In genomic region chr5:132557425-132557805, GRCh38 we compare ENCODE assay signal across 1 cellular context.
TF ChIP-seq lines count a peak whose summit lies in the region.

No MANE protein-coding gene starts in this region.

TF ChIP-seq in HepG2, 621 proteins besides CTCF, POLR2A, EP300 and RAD21 (continued from another document and continues in another):
- TF ChIP-seq ZNF142 (CRISPR knock-in tag; IDR thresholded peaks at IDR 0.05) (no peak), CC2D1A (CRISPR knock-in tag; IDR thresholded peaks at IDR 0.05) (no peak), KLF13 (CRISPR knock-in tag; IDR thresholded peaks at IDR 0.05) (no peak), ZC3H13 (CRISPR knock-in tag; IDR thresholded peaks at IDR 0.05) (no peak), SP4 (CRISPR knock-in tag; IDR thresholded peaks at IDR 0.05) (no peak), ZNF766 (CRISPR knock-in tag; IDR thresholded peaks at IDR 0.05; ENCODE audit: borderline replicate concordance) (no peak), MLXIP (CRISPR knock-in tag; IDR thresholded peaks at IDR 0.05; ENCODE audit: borderline replicate concordance) (no peak), ZBTB7A (CRISPR knock-in tag; IDR thresholded peaks at IDR 0.05) (no peak; the same call in 1 of the 2 replicates), IKZF5 (CRISPR knock-in tag; IDR thresholded peaks at IDR 0.05) (no peak), ZNF589 (CRISPR knock-in tag; conservative IDR thresholded peaks at IDR 0.05) (no peak), MIXL1 (CRISPR knock-in tag; IDR thresholded peaks at IDR 0.05) (no peak; the same call in 1 of the 2 replicates), ZNF552 (CRISPR knock-in tag; IDR thresholded peaks at IDR 0.05; ENCODE audit: borderline replicate concordance) (no peak), E2F1 (CRISPR knock-in tag; IDR thresholded peaks at IDR 0.05) (no peak; the same call in 1 of the 2 replicates), ZNF782 (CRISPR knock-in tag; IDR thresholded peaks at IDR 0.05; ENCODE audit: borderline replicate concordance) (no peak), ONECUT2 (CRISPR knock-in tag; IDR thresholded peaks at IDR 0.05) (peak; percentile 87), CREM (IDR thresholded peaks at IDR 0.05) (peak; percentile 35; the same call in 1 of the 2 replicates), CREM (CRISPR knock-in tag; IDR thresholded peaks at IDR 0.05) (no peak), HBP1 (CRISPR knock-in tag; IDR thresholded peaks at IDR 0.05; ENCODE audit: low read depth) (no peak), SRSF9 (IDR thresholded peaks at IDR 0.05; ENCODE audit: borderline replicate concordance, insufficient read depth, low read depth, low read length, poor library complexity, severe bottlenecking) (no peak), ZNF883 (CRISPR knock-in tag; IDR thresholded peaks at IDR 0.05; ENCODE audit: not compliant biosample characterization) (no peak), BCL3 (CRISPR knock-in tag; IDR thresholded peaks at IDR 0.05) (no peak), ZNF850 (CRISPR knock-in tag; conservative IDR thresholded peaks at IDR 0.05) (no peak), RFXAP (CRISPR knock-in tag; IDR thresholded peaks at IDR 0.05; ENCODE audit: borderline replicate concordance) (no peak), ZNF230 (CRISPR knock-in tag; IDR thresholded peaks at IDR 0.05) (no peak; the same call in 1 of the 2 replicates), SPEN (CRISPR knock-in tag; IDR thresholded peaks at IDR 0.05; ENCODE audit: low read depth) (peak; percentile 85), KDM1A (CRISPR knock-in tag; IDR thresholded peaks at IDR 0.05) (no peak), NFIB (CRISPR knock-in tag; IDR thresholded peaks at IDR 0.05; ENCODE audit: borderline replicate concordance) (no peak), TRAFD1 (CRISPR knock-in tag; IDR thresholded peaks at IDR 0.05; ENCODE audit: borderline replicate concordance) (no peak), ZNF326 (CRISPR knock-in tag; IDR thresholded peaks at IDR 0.05; ENCODE audit: borderline replicate concordance) (no peak), ZKSCAN8 (CRISPR knock-in tag; IDR thresholded peaks at IDR 0.05; ENCODE audit: borderline replicate concordance) (no peak), ZBTB37 (CRISPR knock-in tag; IDR thresholded peaks at IDR 0.05) (no peak), SOX6 (IDR thresholded peaks at IDR 0.05) (no peak), SOX6 (CRISPR knock-in tag; IDR thresholded peaks at IDR 0.05) (no peak), ATM (IDR thresholded peaks at IDR 0.05; ENCODE audit: borderline replicate concordance) (no peak), KDM4B (CRISPR knock-in tag; IDR thresholded peaks at IDR 0.05) (no peak), JUN (CRISPR knock-in tag; IDR thresholded peaks at IDR 0.05) (no peak), MYPOP (CRISPR knock-in tag; IDR thresholded peaks at IDR 0.05) (no peak; the same call in 1 of the 2 replicates), MYC (CRISPR knock-in tag; IDR thresholded peaks at IDR 0.05; ENCODE audit: borderline replicate concordance) (no peak), PAXIP1 (CRISPR knock-in tag; conservative IDR thresholded peaks at IDR 0.05) (peak; percentile 81), ZNF234 (CRISPR knock-in tag; conservative IDR thresholded peaks at IDR 0.05) (no peak), WIZ (CRISPR knock-in tag; IDR thresholded peaks at IDR 0.05) (no peak)
